12 cellular contexts compared by ENCODE assay signal in genomic region chr17:74006366-74006765, GRCh38.
DNase-seq lines count a peak whose midpoint lies in the region.
"Had no signal": no experiment of that assay in that cellular context is flagged by ENCODE, and none has a peak within 500 bp of the region (broad histone marks: within the 10 kb centered on the region; RNA-seq: fewer than 3 reads in every experiment).

No MANE protein-coding gene starts in this region.

- H4K20me1 ChIP-seq in BLaER1 treated with 17β-estradiol and CSF1 and Interleukin-3, amounts not matched to agents 10 nM and 100 nM, result no peaks in the 10 kb centered on the region

- no peaks in the 10 kb centered on the region for H3K36me3 ChIP-seq in BLaER1 treated with 17β-estradiol and CSF1 and Interleukin-3, amounts not matched to agents 10 nM and 100 nM

- H3K9me3 ChIP-seq in BLaER1 treated with 17β-estradiol and CSF1 and Interleukin-3, amounts not matched to agents 10 nM and 100 nM (replicated peaks in 1 of 11), result no peaks in the 10 kb centered on the region
- H3K9me3 ChIP-seq: Caco-2 had no signal

- H3K9ac ChIP-seq in BLaER1 treated with 17β-estradiol and CSF1 and Interleukin-3, amounts not matched to agents 10 nM and 100 nM, result peak overlapping the region in 1 of 11 experiments; percentile 1; a peak in 1 of 22 replicates

- H3K27me3 ChIP-seq in BLaER1 treated with 17β-estradiol and CSF1 and Interleukin-3, amounts not matched to agents 10 nM and 100 nM, result no peaks in the 10 kb centered on the region

- peaks cover 18 to 63% (median 58%) of the 10 kb centered on the region in 10 experiments for H3K4me1 ChIP-seq in BLaER1 treated with 17β-estradiol and CSF1 and Interleukin-3, amounts not matched to agents 10 nM and 100 nM

- no peak overlapping the region for H3K4me3 ChIP-seq in BLaER1 treated with 17β-estradiol and CSF1 and Interleukin-3, amounts not matched to agents 10 nM and 100 nM
- H3K4me3 ChIP-seq: K562 had no signal

- peak overlapping the region in 9 of 11 experiments; percentile 7 to 67 (median 45); a peak in 14 of 22 replicates for H3K4me2 ChIP-seq in BLaER1 treated with 17β-estradiol and CSF1 and Interleukin-3, amounts not matched to agents 10 nM and 100 nM

- H3K27ac ChIP-seq in BLaER1 treated with 17β-estradiol and CSF1 and Interleukin-3, amounts not matched to agents 10 nM and 100 nM, result no peak overlapping the region
- H3K27ac ChIP-seq: C4-2B, HL-60 had no signal

- DNase-seq in NCI-H2171 (lab: John Stamatoyannopoulos, UW), result peak; percentile 14
- peak; percentile 52 for DNase-seq in cerebellar cortex (ENCODE audit: low spot score)
- DNase-seq in GM19240 (ENCODE audit: insufficient read length, low spot score), result no peak
- no peak for DNase-seq in OCI-M1 (lab: John Stamatoyannopoulos, UW)
- DNase-seq in T-helper 2 cell, result no peak
- DNase-seq: Caco-2; CD4-positive, alpha-beta T cell; GDM1 had no signal

Comparison
In these comparisons a context has a peak if more than half of its experiments do, and no peak if none do; other contexts are left out.
1. DNase-seq: peak in NCI-H2171 (single experiment) and cerebellar cortex (single experiment); none in GM19240 (single experiment), OCI-M1 (single experiment) and T-helper 2 cell (0 of 5).